ENCODE assay signal across 1 cellular context in the genomic region with DNA sequence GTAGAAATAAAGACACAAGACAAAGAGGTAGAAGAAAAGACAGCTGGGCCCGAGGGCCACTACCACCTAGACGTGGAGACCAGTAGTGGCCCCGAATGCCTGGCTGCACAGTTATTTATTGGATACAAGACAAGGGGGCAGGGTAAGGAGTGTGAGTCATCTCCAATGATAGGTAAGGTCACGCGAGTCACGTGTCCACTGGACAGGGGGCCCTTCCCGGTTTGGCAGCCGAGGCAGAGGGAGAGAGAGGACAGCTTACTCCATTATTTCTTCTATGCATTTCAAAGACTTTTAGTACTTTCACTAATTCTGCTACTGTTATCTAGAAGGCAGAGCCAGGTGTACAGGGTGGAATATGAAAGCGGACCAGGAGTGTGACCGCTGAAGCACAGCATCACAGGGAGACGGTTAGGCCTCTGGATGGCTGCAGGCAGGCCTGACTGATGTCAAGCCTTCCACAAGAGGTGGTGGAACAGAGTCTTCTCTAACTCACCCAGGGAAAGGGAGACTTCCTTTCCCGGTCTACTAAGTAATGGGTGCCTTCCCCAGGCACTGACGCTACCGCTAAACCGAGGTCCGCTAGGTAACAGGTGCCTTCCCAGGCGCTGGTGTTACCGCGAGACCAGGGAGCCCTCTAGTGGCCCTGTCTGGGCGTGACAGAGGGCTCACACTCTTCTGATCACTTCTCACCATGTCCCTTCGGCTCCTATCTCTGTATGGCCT.
A peak's percentile ranks its signal among the peaks of the same experiment; 100 is the strongest.
TF ChIP-seq lines count a peak whose summit lies in the region.

No MANE protein-coding gene starts in this region.

TF ChIP-seq in HepG2, 621 proteins besides CTCF, POLR2A, EP300 and RAD21 (continued from another document):
- TF ChIP-seq REPIN1 (CRISPR knock-in tag; IDR thresholded peaks at IDR 0.05; ENCODE audit: borderline replicate concordance, low read depth) (0 out of 2 replicates have a peak, but pooled peaks have one; percentile 42), SALL1 (CRISPR knock-in tag; IDR thresholded peaks at IDR 0.05) (0 out of 2 replicates have a peak, but pooled peaks have one; percentile 29), NBN (conservative IDR thresholded peaks at IDR 0.05) (no peak), ISL2 (CRISPR knock-in tag; IDR thresholded peaks at IDR 0.05) (no peak), ZNF607 (CRISPR knock-in tag; IDR thresholded peaks at IDR 0.05; ENCODE audit: borderline replicate concordance) (no peak), TMF1 (CRISPR knock-in tag; IDR thresholded peaks at IDR 0.05; ENCODE audit: low read depth) (no peak), ZNF782 (CRISPR knock-in tag; IDR thresholded peaks at IDR 0.05; ENCODE audit: borderline replicate concordance) (no peak), SP4 (CRISPR knock-in tag; IDR thresholded peaks at IDR 0.05) (no peak), ZNF749 (CRISPR knock-in tag; IDR thresholded peaks at IDR 0.05; ENCODE audit: borderline replicate concordance) (no peak), MED1 (CRISPR knock-in tag; IDR thresholded peaks at IDR 0.05) (0 out of 2 replicates have a peak, but pooled peaks have one; percentile 31), ZNF557 (CRISPR knock-in tag; IDR thresholded peaks at IDR 0.05) (no peak), FOXA1 (IDR thresholded peaks at IDR 0.05) (no peak), FOXA1 (CRISPR knock-in tag; IDR thresholded peaks at IDR 0.05) (0 out of 2 replicates have a peak, but pooled peaks have one; percentile 3), ZNF230 (CRISPR knock-in tag; IDR thresholded peaks at IDR 0.05) (0 out of 2 replicates have a peak, but pooled peaks have one; percentile 36), NR2F1 (CRISPR knock-in tag; IDR thresholded peaks at IDR 0.05) (0 out of 4 replicates have a peak, but pooled peaks of 1 of the 2 experiments have one; percentile 18)
- TF ChIP-seq, protein P1, sequence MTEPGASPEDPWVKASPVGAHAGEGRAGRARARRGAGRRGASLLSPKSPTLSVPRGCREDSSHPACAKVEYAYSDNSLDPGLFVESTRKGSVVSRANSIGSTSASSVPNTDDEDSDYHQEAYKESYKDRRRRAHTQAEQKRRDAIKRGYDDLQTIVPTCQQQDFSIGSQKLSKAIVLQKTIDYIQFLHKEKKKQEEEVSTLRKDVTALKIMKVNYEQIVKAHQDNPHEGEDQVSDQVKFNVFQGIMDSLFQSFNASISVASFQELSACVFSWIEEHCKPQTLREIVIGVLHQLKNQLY (CRISPR knock-in tag; IDR thresholded peaks at IDR 0.05) = no peak
- TF ChIP-seq, protein P2, sequence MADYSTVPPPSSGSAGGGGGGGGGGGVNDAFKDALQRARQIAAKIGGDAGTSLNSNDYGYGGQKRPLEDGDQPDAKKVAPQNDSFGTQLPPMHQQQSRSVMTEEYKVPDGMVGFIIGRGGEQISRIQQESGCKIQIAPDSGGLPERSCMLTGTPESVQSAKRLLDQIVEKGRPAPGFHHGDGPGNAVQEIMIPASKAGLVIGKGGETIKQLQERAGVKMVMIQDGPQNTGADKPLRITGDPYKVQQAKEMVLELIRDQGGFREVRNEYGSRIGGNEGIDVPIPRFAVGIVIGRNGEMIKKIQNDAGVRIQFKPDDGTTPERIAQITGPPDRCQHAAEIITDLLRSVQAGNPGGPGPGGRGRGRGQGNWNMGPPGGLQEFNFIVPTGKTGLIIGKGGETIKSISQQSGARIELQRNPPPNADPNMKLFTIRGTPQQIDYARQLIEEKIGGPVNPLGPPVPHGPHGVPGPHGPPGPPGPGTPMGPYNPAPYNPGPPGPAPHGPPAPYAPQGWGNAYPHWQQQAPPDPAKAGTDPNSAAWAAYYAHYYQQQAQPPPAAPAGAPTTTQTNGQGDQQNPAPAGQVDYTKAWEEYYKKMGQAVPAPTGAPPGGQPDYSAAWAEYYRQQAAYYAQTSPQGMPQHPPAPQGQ (CRISPR knock-in tag; IDR thresholded peaks at IDR 0.05; ENCODE audit: borderline replicate concordance) = no peak
- TF ChIP-seq, protein P3, sequence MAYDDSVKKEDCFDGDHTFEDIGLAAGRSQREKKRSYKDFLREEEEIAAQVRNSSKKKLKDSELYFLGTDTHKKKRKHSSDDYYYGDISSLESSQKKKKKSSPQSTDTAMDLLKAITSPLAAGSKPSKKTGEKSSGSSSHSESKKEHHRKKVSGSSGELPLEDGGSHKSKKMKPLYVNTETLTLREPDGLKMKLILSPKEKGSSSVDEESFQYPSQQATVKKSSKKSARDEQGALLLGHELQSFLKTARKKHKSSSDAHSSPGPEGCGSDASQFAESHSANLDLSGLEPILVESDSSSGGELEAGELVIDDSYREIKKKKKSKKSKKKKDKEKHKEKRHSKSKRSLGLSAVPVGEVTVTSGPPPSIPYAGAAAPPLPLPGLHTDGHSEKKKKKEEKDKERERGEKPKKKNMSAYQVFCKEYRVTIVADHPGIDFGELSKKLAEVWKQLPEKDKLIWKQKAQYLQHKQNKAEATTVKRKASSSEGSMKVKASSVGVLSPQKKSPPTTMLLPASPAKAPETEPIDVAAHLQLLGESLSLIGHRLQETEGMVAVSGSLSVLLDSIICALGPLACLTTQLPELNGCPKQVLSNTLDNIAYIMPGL (CRISPR knock-in tag; IDR thresholded peaks at IDR 0.05; ENCODE audit: borderline replicate concordance in 1 of 2, low read depth in 1 of 2) = peak; percentile 53 to 82; a peak in 2 of 4 replicates
- TF ChIP-seq, protein P4, sequence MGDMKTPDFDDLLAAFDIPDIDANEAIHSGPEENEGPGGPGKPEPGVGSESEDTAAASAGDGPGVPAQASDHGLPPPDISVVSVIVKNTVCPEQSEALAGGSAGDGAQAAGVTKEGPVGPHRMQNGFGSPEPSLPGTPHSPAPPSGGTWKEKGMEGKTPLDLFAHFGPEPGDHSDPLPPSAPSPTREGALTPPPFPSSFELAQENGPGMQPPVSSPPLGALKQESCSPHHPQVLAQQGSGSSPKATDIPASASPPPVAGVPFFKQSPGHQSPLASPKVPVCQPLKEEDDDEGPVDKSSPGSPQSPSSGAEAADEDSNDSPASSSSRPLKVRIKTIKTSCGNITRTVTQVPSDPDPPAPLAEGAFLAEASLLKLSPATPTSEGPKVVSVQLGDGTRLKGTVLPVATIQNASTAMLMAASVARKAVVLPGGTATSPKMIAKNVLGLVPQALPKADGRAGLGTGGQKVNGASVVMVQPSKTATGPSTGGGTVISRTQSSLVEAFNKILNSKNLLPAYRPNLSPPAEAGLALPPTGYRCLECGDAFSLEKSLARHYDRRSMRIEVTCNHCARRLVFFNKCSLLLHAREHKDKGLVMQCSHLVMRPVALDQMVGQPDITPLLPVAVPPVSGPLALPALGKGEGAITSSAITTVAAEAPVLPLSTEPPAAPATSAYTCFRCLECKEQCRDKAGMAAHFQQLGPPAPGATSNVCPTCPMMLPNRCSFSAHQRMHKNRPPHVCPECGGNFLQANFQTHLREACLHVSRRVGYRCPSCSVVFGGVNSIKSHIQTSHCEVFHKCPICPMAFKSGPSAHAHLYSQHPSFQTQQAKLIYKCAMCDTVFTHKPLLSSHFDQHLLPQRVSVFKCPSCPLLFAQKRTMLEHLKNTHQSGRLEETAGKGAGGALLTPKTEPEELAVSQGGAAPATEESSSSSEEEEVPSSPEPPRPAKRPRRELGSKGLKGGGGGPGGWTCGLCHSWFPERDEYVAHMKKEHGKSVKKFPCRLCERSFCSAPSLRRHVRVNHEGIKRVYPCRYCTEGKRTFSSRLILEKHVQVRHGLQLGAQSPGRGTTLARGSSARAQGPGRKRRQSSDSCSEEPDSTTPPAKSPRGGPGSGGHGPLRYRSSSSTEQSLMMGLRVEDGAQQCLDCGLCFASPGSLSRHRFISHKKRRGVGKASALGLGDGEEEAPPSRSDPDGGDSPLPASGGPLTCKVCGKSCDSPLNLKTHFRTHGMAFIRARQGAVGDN (CRISPR knock-in tag; IDR thresholded peaks at IDR 0.05) = peak; percentile 51
- TF ChIP-seq, protein P5, sequence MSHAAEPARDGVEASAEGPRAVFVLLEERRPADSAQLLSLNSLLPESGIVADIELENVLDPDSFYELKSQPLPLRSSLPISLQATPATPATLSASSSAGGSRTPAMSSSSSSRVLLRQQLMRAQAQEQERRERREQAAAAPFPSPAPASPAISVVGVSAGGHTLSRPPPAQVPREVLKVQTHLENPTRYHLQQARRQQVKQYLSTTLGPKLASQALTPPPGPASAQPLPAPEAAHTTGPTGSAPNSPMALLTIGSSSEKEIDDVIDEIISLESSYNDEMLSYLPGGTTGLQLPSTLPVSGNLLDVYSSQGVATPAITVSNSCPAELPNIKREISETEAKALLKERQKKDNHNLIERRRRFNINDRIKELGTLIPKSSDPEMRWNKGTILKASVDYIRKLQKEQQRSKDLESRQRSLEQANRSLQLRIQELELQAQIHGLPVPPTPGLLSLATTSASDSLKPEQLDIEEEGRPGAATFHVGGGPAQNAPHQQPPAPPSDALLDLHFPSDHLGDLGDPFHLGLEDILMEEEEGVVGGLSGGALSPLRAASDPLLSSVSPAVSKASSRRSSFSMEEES (CRISPR knock-in tag; IDR thresholded peaks at IDR 0.05) = no peak
